31 cellular contexts compared by ENCODE assay signal in the genomic region with DNA sequence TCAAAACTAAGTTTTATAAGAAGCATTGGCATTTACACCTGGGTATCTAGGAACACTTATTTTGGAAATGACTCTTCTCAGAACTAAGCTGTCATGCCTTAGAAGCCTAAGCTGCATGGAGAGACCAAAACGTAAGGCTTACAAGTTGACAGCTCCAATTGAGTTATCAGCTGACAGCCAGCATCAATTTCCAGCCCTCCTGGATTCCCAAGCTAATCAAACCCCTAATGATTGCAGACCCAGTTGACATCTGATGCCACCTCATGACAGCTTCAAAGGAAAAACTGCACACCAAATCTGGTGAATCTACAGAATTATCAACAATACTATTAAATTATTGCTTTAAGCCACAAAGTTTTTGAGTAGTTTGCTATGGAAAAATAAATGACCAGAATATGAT.
DNase-seq lines count a peak whose midpoint lies in the region; ATAC-seq and TF ChIP-seq lines count a peak whose summit lies in the region.
"Had no signal": no experiment of that assay in that cellular context is flagged by ENCODE, and none has a peak within 500 bp of the region (broad histone marks: within the 10 kb centered on the region; RNA-seq: fewer than 3 reads in every experiment).

No MANE protein-coding gene starts in this region.

- ATAC-seq in GM21515 (IDR thresholded peaks at IDR 0.05; ENCODE audit: unreplicated experiment), result no peak
- ATAC-seq: A549; CD8-positive, alpha-beta T cell had no signal

- no peak overlapping the region for H4K91ac ChIP-seq in trophoblast cell (ENCODE audit: low read depth, low read length)

- no peaks in the 10 kb centered on the region for H3K4me1 ChIP-seq in trophoblast cell (ENCODE audit: control insufficient read depth in 1 of 2, insufficient read depth in 2 of 2, low read length in 2 of 2)
- H3K4me1 ChIP-seq: A549; BE2C; BLaER1; BLaER1 treated with 17β-estradiol and CSF1 and Interleukin-3, amounts not matched to agents 10 nM and 100 nM; Caco-2 had no signal

- CTCF ChIA-PET in HEK293T (lab: Yijun Ruan, JAX), result no interaction called here

- TF ChIP-seq EP300 in neural cell (conservative IDR thresholded peaks at IDR 0.05; ENCODE audit: poor library complexity, severe bottlenecking), result peak; percentile 94

- H3K4me2 ChIP-seq in neural cell (ENCODE audit: low read length), result no peak overlapping the region
- no peak overlapping the region for H3K4me2 ChIP-seq in trophoblast cell (ENCODE audit: low read length)
- H3K4me2 ChIP-seq: A549; BLaER1; BLaER1 treated with 17β-estradiol and CSF1 and Interleukin-3, amounts not matched to agents 10 nM and 100 nM had no signal

- H3K27me3 ChIP-seq in neural cell (ENCODE audit: insufficient read depth, low read depth, low read length), result no peaks in the 10 kb centered on the region
- no peaks in the 10 kb centered on the region for H3K27me3 ChIP-seq in trophoblast cell (ENCODE audit: insufficient read depth, low read length)
- H3K27me3 ChIP-seq: BE2C; BLaER1; BLaER1 treated with 17β-estradiol and CSF1 and Interleukin-3, amounts not matched to agents 10 nM and 100 nM had no signal

- H3K36me3 ChIP-seq in neural cell (ENCODE audit: insufficient read depth, low read length) (no peaks in the 10 kb centered on the region), trophoblast cell (ENCODE audit: control insufficient read depth in 1 of 2, insufficient read depth in 2 of 2, low read length in 2 of 2) (no peaks in the 10 kb centered on the region)
- H3K36me3 ChIP-seq: BE2C; BLaER1; BLaER1 treated with 17β-estradiol and CSF1 and Interleukin-3, amounts not matched to agents 10 nM and 100 nM had no signal

- H3K9me3 ChIP-seq in neural cell (ENCODE audit: low read length) (no peaks in the 10 kb centered on the region), trophoblast cell (ENCODE audit: insufficient read depth, low read depth, low read length) (no peaks in the 10 kb centered on the region)
- H3K9me3 ChIP-seq: A549, BE2C, Caco-2 had no signal

- H4K20me1 ChIP-seq in neural cell (ENCODE audit: insufficient read depth), result no peaks in the 10 kb centered on the region
- H4K20me1 ChIP-seq: BLaER1; BLaER1 treated with 17β-estradiol and CSF1 and Interleukin-3, amounts not matched to agents 10 nM and 100 nM had no signal

- H2AK5ac ChIP-seq in trophoblast cell (ENCODE audit: low read length), result no peak overlapping the region

- TF ChIP-seq CTCF in neural cell (IDR thresholded peaks at IDR 0.05; ENCODE audit: poor library complexity, severe bottlenecking), result no peak

- no peak for TF ChIP-seq RAD21 in neural cell (conservative IDR thresholded peaks at IDR 0.05)

- H3K23ac ChIP-seq in trophoblast cell (ENCODE audit: low read length), result no peak overlapping the region

- no peak overlapping the region for H3K4ac ChIP-seq in trophoblast cell (ENCODE audit: low read depth, low read length)

- H2BK5ac ChIP-seq in trophoblast cell (ENCODE audit: low read depth, low read length, poor library complexity), result no peak overlapping the region

- no CpG with 5 or more reads among the region's 1 CpG for WGBS in trophoblast cell (ENCODE audit: extremely low coverage, insufficient coverage, insufficient read length)

- H2BK12ac ChIP-seq in trophoblast cell (ENCODE audit: low read length), result no peak overlapping the region

- no peak overlapping the region for H4K12ac ChIP-seq in trophoblast cell (ENCODE audit: low read depth, low read length)

- H2AFZ ChIP-seq in neural cell (ENCODE audit: low read depth, low read length) (no peak overlapping the region), trophoblast cell (ENCODE audit: insufficient read depth, low read length, poor library complexity) (no peak overlapping the region)

- H3K14ac ChIP-seq in trophoblast cell (ENCODE audit: low read length), result no peak overlapping the region

- no peak overlapping the region for H4K8ac ChIP-seq in trophoblast cell (ENCODE audit: low read depth, low read length)

- peaks cover 7% of the 10 kb centered on the region for H3F3A ChIP-seq in neural cell (ENCODE audit: insufficient read depth, low read length, poor library complexity, severe bottlenecking)

- POLR2A ChIA-PET in HEK293T (lab: Yijun Ruan, JAX), result no interaction called here

- no peak overlapping the region for H3K9ac ChIP-seq in neural cell (ENCODE audit: low read length)
- H3K9ac ChIP-seq in trophoblast cell (ENCODE audit: low read length), result peak overlapping the region; percentile 76
- H3K9ac ChIP-seq: BLaER1; BLaER1 treated with 17β-estradiol and CSF1 and Interleukin-3, amounts not matched to agents 10 nM and 100 nM had no signal

- H3K27ac ChIP-seq in neural cell (ENCODE audit: low read length) (no peak overlapping the region), trophoblast cell (ENCODE audit: low read depth, low read length) (no peak overlapping the region)
- H3K27ac ChIP-seq: 22Rv1; A549; BLaER1; BLaER1 treated with 17β-estradiol and CSF1 and Interleukin-3, amounts not matched to agents 10 nM and 100 nM; C4-2B had no signal

- H3K18ac ChIP-seq in trophoblast cell (ENCODE audit: low read length), result no peak overlapping the region

- H3K4me3 ChIP-seq in neural cell (ENCODE audit: low read length) (no peak overlapping the region), trophoblast cell (ENCODE audit: low read depth, low read length) (no peak overlapping the region)
- H3K4me3 ChIP-seq: A549; BLaER1; BLaER1 treated with 17β-estradiol and CSF1 and Interleukin-3, amounts not matched to agents 10 nM and 100 nM had no signal

- no peak for DNase-seq in HEK293T (ENCODE audit: extremely low spot score)
- no peak for DNase-seq in trophoblast cell
- no peak for DNase-seq in effector CD4-positive, alpha-beta T cell
- no peak for DNase-seq in NCI-H345 treated with DMSO at 0.1 percent for 48 hours (lab: John Stamatoyannopoulos, UW; ENCODE audit: unreplicated experiment)
- DNase-seq: 8988T; ACHN; AML-193; BE2C; C1 segment of cervical spinal cord; Caco-2; Calu3; CD4-positive, alpha-beta memory T cell; CD4-positive, alpha-beta T cell; CD4-positive, CD25-positive, alpha-beta regulatory T cell; CD8-positive, alpha-beta memory T cell; CD8-positive, alpha-beta T cell; COR-L47; DMS 273 treated with DMSO at 0.1 percent for 48 hours; DMS153; DMS53; DMS79; DMS79 treated with DMSO at 0.1 percent for 48 hours; DND-41; EL had no signal

- H3K79me2 ChIP-seq in neural cell (replicated peaks; ENCODE audit: insufficient read depth, low read length) (no peaks in the 10 kb centered on the region), trophoblast cell (ENCODE audit: control insufficient read depth, insufficient read depth, low read length, poor library complexity) (no peaks in the 10 kb centered on the region)

- H3K79me1 ChIP-seq in trophoblast cell (ENCODE audit: low read length), result no peaks in the 10 kb centered on the region

- no peak overlapping the region for H2BK120ac ChIP-seq in trophoblast cell (ENCODE audit: insufficient read depth, low read length, poor library complexity)

- peaks cover 3% of the 10 kb centered on the region for H3K9me2 ChIP-seq in neural cell (ENCODE audit: insufficient read depth, low read length)

TF ChIP-seq in HEK293T, 16 proteins besides CTCF, POLR2A, EP300 and RAD21:
- TF ChIP-seq ZNF384 (IDR thresholded peaks at IDR 0.05) (no peak), FOXA1 (IDR thresholded peaks at IDR 0.05) (no peak), ELF4 (IDR thresholded peaks at IDR 0.05) (no peak), SUZ12 (IDR thresholded peaks at IDR 0.05) (no peak), NFRKB (IDR thresholded peaks at IDR 0.05) (no peak)
- TF ChIP-seq, protein P1, sequence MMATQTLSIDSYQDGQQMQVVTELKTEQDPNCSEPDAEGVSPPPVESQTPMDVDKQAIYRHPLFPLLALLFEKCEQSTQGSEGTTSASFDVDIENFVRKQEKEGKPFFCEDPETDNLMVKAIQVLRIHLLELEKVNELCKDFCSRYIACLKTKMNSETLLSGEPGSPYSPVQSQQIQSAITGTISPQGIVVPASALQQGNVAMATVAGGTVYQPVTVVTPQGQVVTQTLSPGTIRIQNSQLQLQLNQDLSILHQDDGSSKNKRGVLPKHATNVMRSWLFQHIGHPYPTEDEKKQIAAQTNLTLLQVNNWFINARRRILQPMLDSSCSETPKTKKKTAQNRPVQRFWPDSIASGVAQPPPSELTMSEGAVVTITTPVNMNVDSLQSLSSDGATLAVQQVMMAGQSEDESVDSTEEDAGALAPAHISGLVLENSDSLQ (IDR thresholded peaks at IDR 0.05), result peak; percentile 37; the same call in 1 of the 2 replicates

TF ChIP-seq in neural cell, 6 proteins besides CTCF, POLR2A, EP300 and RAD21:
- TF ChIP-seq SMC3 (conservative IDR thresholded peaks at IDR 0.05; ENCODE audit: poor library complexity) (no peak), POLR2AphosphoS5 (IDR thresholded peaks at IDR 0.05) (peak; percentile 74), TAF1 (IDR thresholded peaks at IDR 0.05; ENCODE audit: low read depth) (no peak), EZH2 (IDR thresholded peaks at IDR 0.05; ENCODE audit: borderline replicate concordance, insufficient read depth, low read length, poor library complexity, severe bottlenecking) (no peak)
- TF ChIP-seq, protein P2, sequence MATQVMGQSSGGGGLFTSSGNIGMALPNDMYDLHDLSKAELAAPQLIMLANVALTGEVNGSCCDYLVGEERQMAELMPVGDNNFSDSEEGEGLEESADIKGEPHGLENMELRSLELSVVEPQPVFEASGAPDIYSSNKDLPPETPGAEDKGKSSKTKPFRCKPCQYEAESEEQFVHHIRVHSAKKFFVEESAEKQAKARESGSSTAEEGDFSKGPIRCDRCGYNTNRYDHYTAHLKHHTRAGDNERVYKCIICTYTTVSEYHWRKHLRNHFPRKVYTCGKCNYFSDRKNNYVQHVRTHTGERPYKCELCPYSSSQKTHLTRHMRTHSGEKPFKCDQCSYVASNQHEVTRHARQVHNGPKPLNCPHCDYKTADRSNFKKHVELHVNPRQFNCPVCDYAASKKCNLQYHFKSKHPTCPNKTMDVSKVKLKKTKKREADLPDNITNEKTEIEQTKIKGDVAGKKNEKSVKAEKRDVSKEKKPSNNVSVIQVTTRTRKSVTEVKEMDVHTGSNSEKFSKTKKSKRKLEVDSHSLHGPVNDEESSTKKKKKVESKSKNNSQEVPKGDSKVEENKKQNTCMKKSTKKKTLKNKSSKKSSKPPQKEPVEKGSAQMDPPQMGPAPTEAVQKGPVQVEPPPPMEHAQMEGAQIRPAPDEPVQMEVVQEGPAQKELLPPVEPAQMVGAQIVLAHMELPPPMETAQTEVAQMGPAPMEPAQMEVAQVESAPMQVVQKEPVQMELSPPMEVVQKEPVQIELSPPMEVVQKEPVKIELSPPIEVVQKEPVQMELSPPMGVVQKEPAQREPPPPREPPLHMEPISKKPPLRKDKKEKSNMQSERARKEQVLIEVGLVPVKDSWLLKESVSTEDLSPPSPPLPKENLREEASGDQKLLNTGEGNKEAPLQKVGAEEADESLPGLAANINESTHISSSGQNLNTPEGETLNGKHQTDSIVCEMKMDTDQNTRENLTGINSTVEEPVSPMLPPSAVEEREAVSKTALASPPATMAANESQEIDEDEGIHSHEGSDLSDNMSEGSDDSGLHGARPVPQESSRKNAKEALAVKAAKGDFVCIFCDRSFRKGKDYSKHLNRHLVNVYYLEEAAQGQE (IDR thresholded peaks at IDR 0.05; ENCODE audit: borderline replicate concordance), result no peak
